12 cellular contexts compared by ENCODE assay signal in the genomic region with DNA sequence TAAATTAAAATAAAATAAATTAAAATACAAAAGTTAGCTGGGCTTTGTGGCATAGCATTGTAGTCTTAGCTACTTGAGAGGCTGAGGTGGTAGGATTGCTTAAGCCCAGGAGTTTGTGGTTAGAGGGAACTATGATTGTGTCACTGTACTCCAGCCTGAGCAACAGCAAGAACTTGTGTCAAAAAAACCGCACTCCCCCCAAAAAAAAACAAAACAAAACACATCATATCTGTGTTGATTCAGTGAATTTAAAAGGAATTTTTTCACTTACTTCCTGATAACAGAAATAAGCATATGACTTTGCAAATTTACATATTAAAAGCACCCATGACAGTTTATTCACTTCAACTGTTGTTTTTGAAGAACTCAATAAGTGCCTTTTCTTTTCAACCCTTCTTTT.
DNase-seq lines count a peak whose midpoint lies in the region; ATAC-seq and TF ChIP-seq lines count a peak whose summit lies in the region.
"Had no signal": no experiment of that assay in that cellular context is flagged by ENCODE, and none has a peak within 500 bp of the region (broad histone marks: within the 10 kb centered on the region; RNA-seq: fewer than 3 reads in every experiment).

No MANE protein-coding gene starts in this region.

- H3K4me1 Mint-ChIP-seq in MCF 10A (ENCODE audit: insufficient read depth, unreplicated experiment) = peaks cover 31% of the 10 kb centered on the region
- peaks cover 58 to 72% (median 69%) of the 10 kb centered on the region in 3 donors for H3K4me1 Mint-ChIP-seq in T-cell
- peaks cover 38% of the 10 kb centered on the region for H3K4me1 Mint-ChIP-seq in WTC11

- H3K9me3 ChIP-seq in breast epithelium (no peaks in the 10 kb centered on the region), transverse colon (no peaks in the 10 kb centered on the region)
- H3K9me3 ChIP-seq: Caco-2, heart left ventricle had no signal

- no peaks in the 10 kb centered on the region for H3K27me3 Mint-ChIP-seq in MCF 10A (ENCODE audit: insufficient read depth, unreplicated experiment)
- no peaks in the 10 kb centered on the region for H3K27me3 Mint-ChIP-seq in T-cell
- H3K27me3 Mint-ChIP-seq in WTC11 (ENCODE audit: low read depth) = 0 out of 2 replicates have a peak, but pooled peaks cover 2% of the 10 kb centered on the region

- H3K27ac ChIP-seq in breast epithelium = peak overlapping the region in 1 of 2 donors; percentile 33
- peak overlapping the region; percentile 75 to 86 (median 78) for H3K27ac ChIP-seq in transverse colon

- intact Hi-C loops in MCF 10A (cut with micrococcal nuclease) = loop anchor here (5.0 kb wide), 3 partner anchors 60 to 100 kb away; a partner anchor contains a TSS
- intact Hi-C loops in breast epithelium (cut with DNase I; ENCODE audit: low total_unique reads) = no loop called here
- intact Hi-C loops in transverse colon (cut with DNase I; ENCODE audit: low total_unique reads) = no loop called here

- no peak for TF ChIP-seq CTCF in MCF 10A (IDR thresholded peaks at IDR 0.05; ENCODE audit: unreplicated experiment)
- no peak for TF ChIP-seq CTCF in breast epithelium (IDR thresholded peaks at IDR 0.05)
- TF ChIP-seq CTCF in fibroblast of villous mesenchyme (IDR thresholded peaks at IDR 0.05; ENCODE audit: insufficient read depth, low read depth, low read length) = no peak
- TF ChIP-seq CTCF in transverse colon (IDR thresholded peaks at IDR 0.05) = no peak
- no peak for TF ChIP-seq CTCF in WTC11 (IDR thresholded peaks at IDR 0.05)

- BruUV-seq in MCF 10A (replicated peaks; lab: Mats Ljungman, UMichigan) = no TSS peak

- H3K36me3 Mint-ChIP-seq in MCF 10A (ENCODE audit: insufficient read depth, unreplicated experiment) (no peaks in the 10 kb centered on the region), T-cell (no peaks in the 10 kb centered on the region), WTC11 (peaks cover 3% of the 10 kb centered on the region; the same call in 1 of the 2 replicates)

- H3K4me3 ChIP-seq in breast epithelium (no peak overlapping the region), fibroblast of villous mesenchyme (ENCODE audit: low read depth, low read length) (no peak overlapping the region), transverse colon (no peak overlapping the region)
- H3K4me3 ChIP-seq: heart left ventricle had no signal

- peak overlapping the region; percentile 74 for H3K27ac Mint-ChIP-seq in MCF 10A (ENCODE audit: low read depth, unreplicated experiment)
- peak overlapping the region; percentile 54 to 68 for H3K27ac Mint-ChIP-seq in T-cell
- H3K27ac Mint-ChIP-seq in WTC11 = no peak overlapping the region

- H3K4me3 Mint-ChIP-seq in MCF 10A (ENCODE audit: unreplicated experiment) (no peak overlapping the region), T-cell (no peak overlapping the region), WTC11 (no peak overlapping the region)

- POLR2A ChIA-PET in MCF 10A (lab: Yijun Ruan, JAX) = interaction anchor here (0.5 to 1.7 kb wide), 10 partner anchors 10 to 192 kb away, joined by 3 to 11 read pairs (median 4); no protein-coding TSS in a partner anchor
- POLR2A ChIA-PET in T-cell (lab: Charles Lee) = interaction anchor here (0.6 kb wide), 6 partner anchors 12 to 608 kb away, joined by 3 to 12 read pairs (median 4); no protein-coding TSS in a partner anchor
- POLR2A ChIA-PET in WTC11 (lab: Charles Lee) = no interaction called here

- H3K9me3 Mint-ChIP-seq in MCF 10A (ENCODE audit: unreplicated experiment) = no peaks in the 10 kb centered on the region
- no peaks in the 10 kb centered on the region for H3K9me3 Mint-ChIP-seq in T-cell
- peaks cover 10% of the 10 kb centered on the region for H3K9me3 Mint-ChIP-seq in WTC11

- peak in 3 of 4 experiments; percentile 30 to 52 (median 34) for ATAC-seq in T-cell (replicated peaks in 1 of 4)
- ATAC-seq in GM18519 (IDR thresholded peaks at IDR 0.05; ENCODE audit: low FRiP score, unreplicated experiment) = no peak
- no peak for ATAC-seq in WTC11
- no peak for ATAC-seq in GM21367 (IDR thresholded peaks at IDR 0.05; ENCODE audit: unreplicated experiment)

- H3K27me3 ChIP-seq in breast epithelium = no peaks in the 10 kb centered on the region
- no peaks in the 10 kb centered on the region for H3K27me3 ChIP-seq in transverse colon
- H3K27me3 ChIP-seq: heart left ventricle had no signal

- in situ Hi-C loops in transverse colon (cut with MboI; ENCODE audit: low pct_ligation_motif_present in 1 of 4, low pct_unique_long_range_greater_than_20kb in 1 of 4, low sequenced_read_pairs in 3 of 4) = no loop called here

- H3K4me1 ChIP-seq in breast epithelium (no peaks in the 10 kb centered on the region), transverse colon (peaks cover 6 to 48% (median 19%) of the 10 kb centered on the region in 4 donors)

- 40 to 44% methylated on average over 1 of the region's 1 CpG for WGBS in transverse colon (ENCODE audit: low coverage in 1 of 2), 2 donors

- no peak for TF ChIP-seq POLR2A in breast epithelium (IDR thresholded peaks at IDR 0.05)
- no peak for TF ChIP-seq POLR2A in transverse colon (IDR thresholded peaks at IDR 0.05)

- H3K36me3 ChIP-seq in breast epithelium (no peaks in the 10 kb centered on the region), transverse colon (no peaks in the 10 kb centered on the region)
- H3K36me3 ChIP-seq: heart left ventricle had no signal

- DNase-seq in MCF 10A (ENCODE audit: unreplicated experiment) (peak; percentile 87), breast epithelium (ENCODE audit: low spot score in 2 of 2) (no peak), T-cell (peak in 5 of 34 experiments; percentile 3 to 44 (median 28)), fibroblast of villous mesenchyme (ENCODE audit: low read depth) (peak; percentile 93), transverse colon (no peak), WTC11 (ENCODE audit: low spot score) (no peak)
- DNase-seq: Caco-2; heart left ventricle; NCI-H2171; stimulated activated CD4-positive, alpha-beta T cell treated with anti-CD3 and anti-CD28 coated beads, Interleukin-4, amount 100 ng/mL, for 1 hour had no signal

- CTCF ChIA-PET in MCF 10A (lab: Yijun Ruan, JAX) = no interaction called here
- CTCF ChIA-PET in T-cell (lab: Charles Lee) = interaction anchor here in 1 of 2 donors (0.7 kb wide), 1 partner anchor 80 kb away, joined by 4 read pairs; no protein-coding TSS in a partner anchor
- CTCF ChIA-PET in WTC11 (lab: Charles Lee) = interaction anchor here (0.7 kb wide), 1 partner anchor 113 kb away, joined by 4 read pairs; no protein-coding TSS in a partner anchor

- no peak for TF ChIP-seq EP300 in transverse colon (IDR thresholded peaks at IDR 0.05; ENCODE audit: low read depth)

TF ChIP-seq in WTC11, 78 proteins besides CTCF, POLR2A, EP300 and RAD21 (continues in another document):
- TF ChIP-seq ZNF232 (CRISPR knock-in tag; IDR thresholded peaks at IDR 0.05) (no peak), ATF1 (CRISPR knock-in tag; IDR thresholded peaks at IDR 0.05) (no peak), ZNF121 (CRISPR knock-in tag; IDR thresholded peaks at IDR 0.05) (no peak), HMGA2 (CRISPR knock-in tag; IDR thresholded peaks at IDR 0.05) (no peak), KAT7 (CRISPR knock-in tag; IDR thresholded peaks at IDR 0.05; ENCODE audit: borderline replicate concordance) (no peak), SMAD4 (CRISPR knock-in tag; IDR thresholded peaks at IDR 0.05) (no peak), ZNF317 (CRISPR knock-in tag; IDR thresholded peaks at IDR 0.05; ENCODE audit: borderline replicate concordance, low read depth) (no peak), SOX15 (CRISPR knock-in tag; IDR thresholded peaks at IDR 0.05) (no peak)
- TF ChIP-seq, protein P1, sequence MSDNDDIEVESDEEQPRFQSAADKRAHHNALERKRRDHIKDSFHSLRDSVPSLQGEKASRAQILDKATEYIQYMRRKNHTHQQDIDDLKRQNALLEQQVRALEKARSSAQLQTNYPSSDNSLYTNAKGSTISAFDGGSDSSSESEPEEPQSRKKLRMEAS (CRISPR knock-in tag; IDR thresholded peaks at IDR 0.05) = no peak
- TF ChIP-seq, protein P2, sequence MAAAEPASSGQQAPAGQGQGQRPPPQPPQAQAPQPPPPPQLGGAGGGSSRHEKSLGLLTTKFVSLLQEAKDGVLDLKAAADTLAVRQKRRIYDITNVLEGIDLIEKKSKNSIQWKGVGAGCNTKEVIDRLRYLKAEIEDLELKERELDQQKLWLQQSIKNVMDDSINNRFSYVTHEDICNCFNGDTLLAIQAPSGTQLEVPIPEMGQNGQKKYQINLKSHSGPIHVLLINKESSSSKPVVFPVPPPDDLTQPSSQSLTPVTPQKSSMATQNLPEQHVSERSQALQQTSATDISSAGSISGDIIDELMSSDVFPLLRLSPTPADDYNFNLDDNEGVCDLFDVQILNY (CRISPR knock-in tag; IDR thresholded peaks at IDR 0.05) = no peak
- TF ChIP-seq, protein P3, sequence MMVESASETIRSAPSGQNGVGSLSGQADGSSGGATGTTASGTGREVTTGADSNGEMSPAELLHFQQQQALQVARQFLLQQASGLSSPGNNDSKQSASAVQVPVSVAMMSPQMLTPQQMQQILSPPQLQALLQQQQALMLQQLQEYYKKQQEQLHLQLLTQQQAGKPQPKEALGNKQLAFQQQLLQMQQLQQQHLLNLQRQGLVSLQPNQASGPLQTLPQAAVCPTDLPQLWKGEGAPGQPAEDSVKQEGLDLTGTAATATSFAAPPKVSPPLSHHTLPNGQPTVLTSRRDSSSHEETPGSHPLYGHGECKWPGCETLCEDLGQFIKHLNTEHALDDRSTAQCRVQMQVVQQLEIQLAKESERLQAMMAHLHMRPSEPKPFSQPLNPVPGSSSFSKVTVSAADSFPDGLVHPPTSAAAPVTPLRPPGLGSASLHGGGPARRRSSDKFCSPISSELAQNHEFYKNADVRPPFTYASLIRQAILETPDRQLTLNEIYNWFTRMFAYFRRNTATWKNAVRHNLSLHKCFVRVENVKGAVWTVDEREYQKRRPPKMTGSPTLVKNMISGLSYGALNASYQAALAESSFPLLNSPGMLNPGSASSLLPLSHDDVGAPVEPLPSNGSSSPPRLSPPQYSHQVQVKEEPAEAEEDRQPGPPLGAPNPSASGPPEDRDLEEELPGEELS (CRISPR knock-in tag; IDR thresholded peaks at IDR 0.05) = no peak
- TF ChIP-seq, protein P4, sequence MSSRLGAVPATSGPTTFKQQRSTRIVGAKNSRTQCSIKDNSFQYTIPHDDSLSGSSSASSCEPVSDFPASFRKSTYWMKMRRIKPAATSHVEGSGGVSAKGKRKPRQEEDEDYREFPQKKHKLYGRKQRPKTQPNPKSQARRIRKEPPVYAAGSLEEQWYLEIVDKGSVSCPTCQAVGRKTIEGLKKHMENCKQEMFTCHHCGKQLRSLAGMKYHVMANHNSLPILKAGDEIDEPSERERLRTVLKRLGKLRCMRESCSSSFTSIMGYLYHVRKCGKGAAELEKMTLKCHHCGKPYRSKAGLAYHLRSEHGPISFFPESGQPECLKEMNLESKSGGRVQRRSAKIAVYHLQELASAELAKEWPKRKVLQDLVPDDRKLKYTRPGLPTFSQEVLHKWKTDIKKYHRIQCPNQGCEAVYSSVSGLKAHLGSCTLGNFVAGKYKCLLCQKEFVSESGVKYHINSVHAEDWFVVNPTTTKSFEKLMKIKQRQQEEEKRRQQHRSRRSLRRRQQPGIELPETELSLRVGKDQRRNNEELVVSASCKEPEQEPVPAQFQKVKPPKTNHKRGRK (CRISPR knock-in tag; IDR thresholded peaks at IDR 0.05; ENCODE audit: borderline replicate concordance) = no peak

Comparison
In these comparisons a context has a peak if more than half of its experiments do, and no peak if none do; other contexts are left out.
1. DNase-seq: peak in MCF 10A (single experiment) and fibroblast of villous mesenchyme (single experiment); none in breast epithelium (0 of 2), transverse colon (single experiment) and WTC11 (single experiment).
2. ATAC-seq: peak in T-cell (3 of 4); none in GM18519 (single experiment), WTC11 (single experiment) and GM21367 (single experiment).